ENCODE assay signal across 1 cellular context in the genomic region with DNA sequence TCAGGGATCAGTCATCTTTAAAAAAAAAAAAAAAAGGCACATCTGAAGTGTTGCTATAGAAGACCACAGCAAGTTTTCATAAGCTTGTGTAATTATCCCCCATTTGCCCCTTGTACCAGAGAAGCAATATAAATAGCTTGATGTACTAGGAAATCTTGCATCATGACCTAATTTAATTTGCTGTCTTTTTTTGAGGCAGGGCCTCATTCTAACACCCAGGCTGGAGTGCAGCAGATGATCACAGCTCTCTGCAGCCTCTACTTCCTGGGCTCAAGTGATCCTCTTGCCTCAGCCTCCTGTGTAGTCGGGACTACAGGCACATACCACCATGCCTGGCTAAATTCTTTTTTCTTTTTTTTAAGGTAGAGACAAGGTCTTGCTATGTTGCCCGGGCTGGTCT.
TF ChIP-seq lines count a peak whose summit lies in the region.

No MANE protein-coding gene starts in this region.

TF ChIP-seq in GM12878, 131 proteins besides CTCF, POLR2A, EP300 and RAD21 (continued from another document):
- no peak for TF ChIP-seq BCL11A (IDR thresholded peaks at IDR 0.05; ENCODE audit: low read depth, low read length)
